13 cellular contexts compared by ENCODE assay signal in the genomic region with DNA sequence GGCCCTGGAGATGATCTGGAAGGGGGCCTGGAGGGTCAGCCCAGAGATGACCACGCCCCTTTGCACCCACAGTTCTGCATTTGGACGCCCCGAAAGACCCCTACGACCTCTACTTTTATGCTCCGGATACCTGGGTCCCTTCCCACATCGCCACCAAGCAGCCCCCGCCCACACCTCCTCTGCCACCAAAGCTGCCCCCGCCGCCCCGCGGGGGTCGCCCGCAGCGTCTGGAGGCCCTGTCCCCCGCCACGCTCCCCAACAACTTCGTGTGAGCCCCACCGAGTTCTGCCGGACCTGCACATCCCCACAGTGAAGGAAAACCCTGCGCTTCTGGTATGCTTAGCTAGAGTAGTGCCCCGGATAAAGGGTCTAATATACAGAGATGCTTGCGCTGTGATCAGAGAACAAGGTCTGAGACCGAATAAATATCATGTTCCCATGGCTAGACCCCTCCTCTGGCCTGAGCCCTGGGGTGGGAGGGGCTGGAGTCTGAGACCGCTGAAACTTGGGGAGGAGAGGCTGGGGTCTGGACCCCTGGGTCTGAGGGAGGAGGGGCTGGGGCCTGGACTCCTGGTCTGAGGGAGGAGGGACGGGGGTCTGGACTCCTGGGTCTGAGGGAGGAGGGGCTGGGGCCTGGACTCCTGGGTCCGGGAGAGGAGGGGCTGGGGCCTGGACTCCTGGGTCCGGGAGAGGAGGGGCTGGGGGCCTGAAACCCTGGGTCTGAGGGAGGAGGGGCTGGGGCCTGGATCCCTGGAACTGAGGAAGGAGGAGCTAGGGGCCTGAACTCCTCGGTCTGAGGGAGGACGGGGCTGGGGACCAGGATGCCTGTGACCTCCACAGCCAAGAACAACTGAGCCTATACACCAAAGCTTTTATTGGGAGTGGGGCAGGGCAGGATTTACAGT. TPM values are rescaled to one million over a fixed set of nuclear protein-coding genes. Genes with fewer than 3 reads are reported as not detected.
DNase-seq lines count a peak whose midpoint lies in the region; ATAC-seq and TF ChIP-seq lines count a peak whose summit lies in the region.
"Had no signal": no experiment of that assay in that cellular context is flagged by ENCODE, and none has a peak within 500 bp of the region (broad histone marks: within the 10 kb centered on the region; RNA-seq: fewer than 3 reads in every experiment).

No MANE protein-coding gene starts in this region.

- DNase-seq in cardiac muscle cell (ENCODE audit: low read depth in 1 of 2, low spot score in 1 of 2): no peak
- no peak for DNase-seq in left cardiac atrium
- no peak for DNase-seq in stimulated activated effector memory CD8-positive, alpha-beta T cell treated with anti-CD3 and anti-CD28 coated beads, Interleukin-12 subunit alpha, Interleukin-12 subunit beta, amount 100 ng/mL, for 72 hours (ENCODE audit: low spot score in 2 of 2)
- DNase-seq in KBM-7: no peak
- DNase-seq in Kasumi-1 (lab: John Stamatoyannopoulos, UW): no peak
- no peak for DNase-seq in islet precursor cell
- DNase-seq: DND-41; NCI-H1417 treated with DMSO at 0.1 percent for 48 hours; stimulated activated CD4-positive, alpha-beta T cell treated with anti-CD3 and anti-CD28 coated beads, Interleukin-1b, Interleukin-23, amount 100 ng/mL, for 48 hours had no signal

- no peaks in the 10 kb centered on the region for H3K9me3 Mint-ChIP-seq in stimulated activated effector memory CD8-positive, alpha-beta T cell treated with anti-CD3 and anti-CD28 coated beads, Interleukin-12 subunit alpha, Interleukin-12 subunit beta, amount 100 ng/mL, for 72 hours

- in situ Hi-C loops in KBM-7 (cut with MboI; ENCODE audit: low pct_unique_long_range_greater_than_20kb, low sequenced_read_pairs): no loop called here

- H3K36me3 Mint-ChIP-seq in stimulated activated effector memory CD8-positive, alpha-beta T cell treated with anti-CD3 and anti-CD28 coated beads, Interleukin-12 subunit alpha, Interleukin-12 subunit beta, amount 100 ng/mL, for 72 hours: peaks cover 9% of the 10 kb centered on the region

- H3K4me3 ChIP-seq in cardiac muscle cell: peak overlapping the region; percentile 13
- H3K4me3 ChIP-seq in iPS-18c (ENCODE audit: insufficient read depth, low read depth, low read length): peak overlapping the region; percentile 50

- H3K9me3 ChIP-seq in cardiac muscle cell (ENCODE audit: low read depth) (no peaks in the 10 kb centered on the region), iPS-18c (ENCODE audit: control insufficient read depth, insufficient read depth, low read length) (peaks cover 4% of the 10 kb centered on the region)

- no peaks in the 10 kb centered on the region for H3K36me3 ChIP-seq in cardiac muscle cell

- no peak overlapping the region for H3K27ac Mint-ChIP-seq in stimulated activated effector memory CD8-positive, alpha-beta T cell treated with anti-CD3 and anti-CD28 coated beads, Interleukin-12 subunit alpha, Interleukin-12 subunit beta, amount 100 ng/mL, for 72 hours

- intact Hi-C loops in left cardiac atrium (cut with DNase I): no loop called here

- H3K4me3 Mint-ChIP-seq in stimulated activated effector memory CD8-positive, alpha-beta T cell treated with anti-CD3 and anti-CD28 coated beads, Interleukin-12 subunit alpha, Interleukin-12 subunit beta, amount 100 ng/mL, for 72 hours: peak overlapping the region; percentile 46

- H3K4me1 ChIP-seq in cardiac muscle cell (ENCODE audit: low read depth): peaks cover 7% of the 10 kb centered on the region

- peaks cover 74% of the 10 kb centered on the region for H3K27me3 ChIP-seq in cardiac muscle cell

- TF ChIP-seq CTCF in cardiac muscle cell (IDR thresholded peaks at IDR 0.05; ENCODE audit: low read depth, low read length): no peak
- no peak for TF ChIP-seq CTCF in VCaP (conservative IDR thresholded peaks at IDR 0.05)

- H3K27ac ChIP-seq in cardiac muscle cell (no peak overlapping the region), VCaP (peak overlapping the region; percentile 42; the same call in 1 of the 2 replicates)

- no peak for ATAC-seq in left cardiac atrium
- no peak for ATAC-seq in stimulated activated effector memory CD8-positive, alpha-beta T cell treated with anti-CD3 and anti-CD28 coated beads, Interleukin-12 subunit alpha, Interleukin-12 subunit beta, amount 100 ng/mL, for 72 hours

- H3K4me1 Mint-ChIP-seq in stimulated activated effector memory CD8-positive, alpha-beta T cell treated with anti-CD3 and anti-CD28 coated beads, Interleukin-12 subunit alpha, Interleukin-12 subunit beta, amount 100 ng/mL, for 72 hours: peaks cover 67% of the 10 kb centered on the region

RNA-seq across cellular contexts. Expression of a gene that starts 3.6 kb away (rescaled TPM):
- 1.8 and 2.0 TPM in 2 replicates for total RNA-seq in cardiac muscle cell
- 5.0 and 8.4 TPM in 2 replicates for polyA plus RNA-seq in cardiac muscle cell
- total RNA-seq in left cardiac atrium: not detected
- total RNA-seq: activated CD8-positive, alpha-beta memory T cell treated with anti-CD3 and anti-CD28 coated beads for 36 hours; HT1080 had no signal

RNA-seq across cellular contexts. Expression of a gene that starts 5.6 kb away (rescaled TPM):
- total RNA-seq in cardiac muscle cell (2.8 and 6.2 TPM in 2 replicates), left cardiac atrium (not detected)
- 10.0 and 15.8 TPM in 2 replicates for polyA plus RNA-seq in cardiac muscle cell
- total RNA-seq: activated CD8-positive, alpha-beta memory T cell treated with anti-CD3 and anti-CD28 coated beads for 36 hours; HT1080 had no signal

RNA-seq across cellular contexts. Expression of a gene that starts 12.5 kb away (rescaled TPM):
- total RNA-seq in cardiac muscle cell (1.6 and 2.2 TPM in 2 replicates), left cardiac atrium (1 to 10 TPM; 1.7 to 2.5 TPM)
- 0.77 and 1.2 TPM in 2 replicates for polyA plus RNA-seq in cardiac muscle cell
- total RNA-seq: activated CD8-positive, alpha-beta memory T cell treated with anti-CD3 and anti-CD28 coated beads for 36 hours had no signal

RNA-seq across cellular contexts. Expression of a gene that starts 22.8 kb away (rescaled TPM):
- total RNA-seq in cardiac muscle cell: 145 and 200 TPM in 2 replicates
- polyA plus RNA-seq in cardiac muscle cell: 139 and 156 TPM in 2 replicates
- total RNA-seq in left cardiac atrium: 10 to 100 TPM; 32.2 to 42.5 TPM

RNA-seq across cellular contexts. Expression of a gene that starts 24.2 kb away (rescaled TPM):
- total RNA-seq in cardiac muscle cell (46.4 and 54.3 TPM in 2 replicates), left cardiac atrium (10 to 100 TPM; 16.8 to 17.5 TPM)
- polyA plus RNA-seq in cardiac muscle cell: 24.1 and 37.3 TPM in 2 replicates
